In genomic region chr2:231643494-231643888, GRCh38 we compare ENCODE assay signal across 10 cellular contexts. TPM values are rescaled to one million over a fixed set of nuclear protein-coding genes. Genes with fewer than 3 reads are reported as not detected.
DNase-seq lines count a peak whose midpoint lies in the region; ATAC-seq and TF ChIP-seq lines count a peak whose summit lies in the region.
"Had no signal": no experiment of that assay in that cellular context is flagged by ENCODE, and none has a peak within 500 bp of the region (broad histone marks: within the 10 kb centered on the region; RNA-seq: fewer than 3 reads in every experiment).

No MANE protein-coding gene starts in this region.

- H2BK5ac ChIP-seq in IMR-90 (ENCODE audit: low read depth, low read length, poor library complexity, severe bottlenecking): peak overlapping the region; percentile 71

- no peaks in the 10 kb centered on the region for H3K9me2 ChIP-seq in hepatocyte (replicated peaks; ENCODE audit: insufficient read depth)

- no TSS peak for BruUV-seq in IMR-90 (replicated peaks; lab: Mats Ljungman, UMichigan)

- no peaks in the 10 kb centered on the region for H3K9me3 ChIP-seq in IMR-90 (ENCODE audit: control insufficient read depth, insufficient read depth, low read length)
- no peaks in the 10 kb centered on the region for H3K9me3 ChIP-seq in hepatocyte (ENCODE audit: low read depth)

- TF ChIP-seq CTCF in IMR-90 (conservative IDR thresholded peaks at IDR 0.05; ENCODE audit: low read depth, low read length) (no peak), hepatocyte (IDR thresholded peaks at IDR 0.05; ENCODE audit: poor library complexity) (no peak)

- peak overlapping the region; percentile 86 for H2BK120ac ChIP-seq in IMR-90 (ENCODE audit: low read depth, low read length)

- H3K27me3 ChIP-seq in IMR-90 (ENCODE audit: control insufficient read depth, insufficient read depth, low read length): no peaks in the 10 kb centered on the region
- H3K27me3 ChIP-seq in hepatocyte: no peaks in the 10 kb centered on the region

- no peaks in the 10 kb centered on the region for H3K36me3 Mint-ChIP-seq in activated naive CD8-positive, alpha-beta T cell treated with anti-CD3 and anti-CD28 coated beads, Interleukin-2, amount 50 U/mL, for 24 hours (ENCODE audit: low read depth)
- H3K36me3 Mint-ChIP-seq in stimulated activated naive B cell treated with anti-CD40 and anti-IgM and Interleukin-4, amounts not matched to agents 10 μg/mL and 1 μg/mL and 100 μg/mL, for 72 hours: no peaks in the 10 kb centered on the region

- peaks cover 15% of the 10 kb centered on the region; the same call in 1 of the 2 replicates for H3K9me1 ChIP-seq in IMR-90 (ENCODE audit: insufficient read depth, low read length)

- CTCF ChIA-PET in IMR-90 (lab: Yijun Ruan, JAX): interaction anchor here (1.7 kb wide), 1 partner anchor 32 kb away, joined by 5 read pairs; no protein-coding TSS in a partner anchor

- no peaks in the 10 kb centered on the region for H3K36me3 ChIP-seq in IMR-90 (ENCODE audit: control insufficient read depth, insufficient read depth, low read length)
- H3K36me3 ChIP-seq in hepatocyte (replicated peaks; ENCODE audit: insufficient read depth, low read depth): no peaks in the 10 kb centered on the region

- H3K4me3 ChIP-seq in IMR-90 (ENCODE audit: insufficient read depth, low read depth, low read length): no peak overlapping the region
- no peak overlapping the region for H3K4me3 ChIP-seq in hepatocyte

- H3K14ac ChIP-seq in IMR-90 (replicated peaks; ENCODE audit: low read depth, low read length): peak overlapping the region; percentile 96

- H2BK20ac ChIP-seq in IMR-90 (ENCODE audit: low read depth, low read length): peak overlapping the region; percentile 79; the same call in 1 of the 2 replicates

- TF ChIP-seq POLR2A in IMR-90 (IDR thresholded peaks at IDR 0.05; ENCODE audit: low read depth, low read length): no peak

- no peaks in the 10 kb centered on the region for H3K9me3 Mint-ChIP-seq in activated naive CD8-positive, alpha-beta T cell treated with anti-CD3 and anti-CD28 coated beads, Interleukin-2, amount 50 U/mL, for 24 hours
- no peaks in the 10 kb centered on the region for H3K9me3 Mint-ChIP-seq in stimulated activated naive B cell treated with anti-CD40 and anti-IgM and Interleukin-4, amounts not matched to agents 10 μg/mL and 1 μg/mL and 100 μg/mL, for 72 hours

- H3K23ac ChIP-seq in IMR-90 (ENCODE audit: low read depth, low read length): peak overlapping the region; percentile 39; the same call in 1 of the 2 replicates

- DNase-seq in IMR-90 (no peak), hepatocyte (ENCODE audit: low spot score) (no peak), GM03348 (ENCODE audit: low spot score) (no peak), medulla oblongata (ENCODE audit: extremely low spot score) (no peak)
- DNase-seq in activated naive CD8-positive, alpha-beta T cell treated with anti-CD3 and anti-CD28 coated beads, Interleukin-2, amount 50 U/mL, for 24 hours: no peak
- no peak for DNase-seq in stimulated activated naive B cell treated with anti-CD40 and anti-IgM and Interleukin-4, amounts not matched to agents 10 μg/mL and 1 μg/mL and 100 μg/mL, for 72 hours
- DNase-seq: DMS79 had no signal

- H3K27ac Mint-ChIP-seq in activated naive CD8-positive, alpha-beta T cell treated with anti-CD3 and anti-CD28 coated beads, Interleukin-2, amount 50 U/mL, for 24 hours: peak overlapping the region; percentile 95
- peak overlapping the region; percentile 96 for H3K27ac Mint-ChIP-seq in stimulated activated naive B cell treated with anti-CD40 and anti-IgM and Interleukin-4, amounts not matched to agents 10 μg/mL and 1 μg/mL and 100 μg/mL, for 72 hours

- peak overlapping the region; percentile 86 for H2AFZ ChIP-seq in IMR-90 (replicated peaks; ENCODE audit: low read length, poor library complexity)
- no peak overlapping the region for H2AFZ ChIP-seq in hepatocyte

- no CpG with 5 or more reads among the region's 8 CpGs for WGBS in IMR-90 (ENCODE audit: extremely low coverage in 2 of 2, insufficient read length in 1 of 2), 2 experiments
- WGBS in hepatocyte (ENCODE audit: low lambda C conversion rate, missing lambda C conversion rate): 87% methylated on average over 8 of the region's 8 CpGs

- H3K4ac ChIP-seq in IMR-90 (ENCODE audit: low read depth, low read length): peak overlapping the region; percentile 89

- H3K4me3 Mint-ChIP-seq in activated naive CD8-positive, alpha-beta T cell treated with anti-CD3 and anti-CD28 coated beads, Interleukin-2, amount 50 U/mL, for 24 hours: no peak overlapping the region
- H3K4me3 Mint-ChIP-seq in stimulated activated naive B cell treated with anti-CD40 and anti-IgM and Interleukin-4, amounts not matched to agents 10 μg/mL and 1 μg/mL and 100 μg/mL, for 72 hours: peak overlapping the region in 1 of 2 donors; percentile 83

- in situ Hi-C loops in IMR-90 (cut with MboI; ENCODE audit: low sequenced_read_pairs): no loop called here

- H3K79me2 ChIP-seq in hepatocyte: no peaks in the 10 kb centered on the region

- POLR2A ChIA-PET in IMR-90 (lab: Charles Lee; ENCODE audit: unreplicated experiment): no interaction called here

- ATAC-seq in IMR-90 (ENCODE audit: low read depth): no peak
- no peak for ATAC-seq in activated naive CD8-positive, alpha-beta T cell treated with anti-CD3 and anti-CD28 coated beads, Interleukin-2, amount 50 U/mL, for 24 hours
- no peak for ATAC-seq in stimulated activated naive B cell treated with anti-CD40 and anti-IgM and Interleukin-4, amounts not matched to agents 10 μg/mL and 1 μg/mL and 100 μg/mL, for 72 hours (replicated peaks)
- no peak for ATAC-seq in GM18519 (IDR thresholded peaks at IDR 0.05; ENCODE audit: low FRiP score, unreplicated experiment)
- ATAC-seq in GM21786 (IDR thresholded peaks at IDR 0.05; ENCODE audit: unreplicated experiment): no peak

- H3K4me1 Mint-ChIP-seq in activated naive CD8-positive, alpha-beta T cell treated with anti-CD3 and anti-CD28 coated beads, Interleukin-2, amount 50 U/mL, for 24 hours: peaks cover 26% of the 10 kb centered on the region
- H3K4me1 Mint-ChIP-seq in stimulated activated naive B cell treated with anti-CD40 and anti-IgM and Interleukin-4, amounts not matched to agents 10 μg/mL and 1 μg/mL and 100 μg/mL, for 72 hours: peaks cover 20 to 35% of the 10 kb centered on the region in 2 donors

- peak overlapping the region; percentile 83; the same call in 1 of the 2 replicates for H4K91ac ChIP-seq in IMR-90 (ENCODE audit: insufficient read depth, low read depth, low read length)

- TF ChIP-seq RAD21 in IMR-90 (IDR thresholded peaks at IDR 0.05; ENCODE audit: low read length): no peak

- no peaks in the 10 kb centered on the region for H3K79me1 ChIP-seq in IMR-90 (ENCODE audit: low read depth in 1 of 2, low read length in 2 of 2)

- H3K4me1 ChIP-seq in IMR-90 (ENCODE audit: control insufficient read depth, insufficient read depth, low read length): peaks cover 13% of the 10 kb centered on the region
- peaks cover 15% of the 10 kb centered on the region for H3K4me1 ChIP-seq in hepatocyte (ENCODE audit: insufficient read depth)

- no peak overlapping the region for H3K9ac ChIP-seq in IMR-90 (ENCODE audit: low read depth, low read length)

- dilution Hi-C loops in IMR-90 (cut with HindIII; ENCODE audit: low sequenced_read_pairs, unreplicated experiment): no loop called here

- peak overlapping the region; percentile 46; the same call in 1 of the 3 replicates for H2BK15ac ChIP-seq in IMR-90 (ENCODE audit: low read depth, low read length)

- peak overlapping the region; percentile 46 to 90; a peak in 2 of 4 replicates for H4K8ac ChIP-seq in IMR-90 (ENCODE audit: low read depth in 2 of 2, low read length in 2 of 2)

- H4K20me1 ChIP-seq in IMR-90 (ENCODE audit: insufficient read depth, low read length): no peaks in the 10 kb centered on the region
- H4K20me1 ChIP-seq in hepatocyte (ENCODE audit: insufficient read depth, poor library complexity, severe bottlenecking): no peaks in the 10 kb centered on the region

- H3K4me2 ChIP-seq in IMR-90 (ENCODE audit: low read depth, low read length) (no peak overlapping the region), hepatocyte (no peak overlapping the region)

- intact Hi-C loops in IMR-90 (cut with micrococcal nuclease): no loop called here

- H3K27ac ChIP-seq in IMR-90 (ENCODE audit: insufficient read depth, low read length) (no peak overlapping the region), hepatocyte (peak overlapping the region; percentile 90)

- peak overlapping the region; percentile 89; the same call in 1 of the 2 replicates for H2AK5ac ChIP-seq in IMR-90 (ENCODE audit: low read depth, low read length)

- no peak overlapping the region for H4K5ac ChIP-seq in IMR-90 (ENCODE audit: low read depth, low read length)

- peak overlapping the region; percentile 95 for H2AK9ac ChIP-seq in IMR-90 (replicated peaks; ENCODE audit: low read depth, low read length, poor library complexity)

- H3K27me3 Mint-ChIP-seq in activated naive CD8-positive, alpha-beta T cell treated with anti-CD3 and anti-CD28 coated beads, Interleukin-2, amount 50 U/mL, for 24 hours: no peaks in the 10 kb centered on the region
- no peaks in the 10 kb centered on the region for H3K27me3 Mint-ChIP-seq in stimulated activated naive B cell treated with anti-CD40 and anti-IgM and Interleukin-4, amounts not matched to agents 10 μg/mL and 1 μg/mL and 100 μg/mL, for 72 hours

- no peak overlapping the region; the same call in 1 of the 2 replicates for H3K18ac ChIP-seq in IMR-90 (ENCODE audit: low read depth, low read length)

- no peak overlapping the region for H3K56ac ChIP-seq in IMR-90 (ENCODE audit: extremely low read depth, insufficient read depth, low read length)

TF ChIP-seq in IMR-90, 13 proteins besides CTCF, POLR2A, EP300 and RAD21 (continues in another document):
- TF ChIP-seq RFX5 (IDR thresholded peaks at IDR 0.05; ENCODE audit: low read depth, low read length) (no peak), RCOR1 (IDR thresholded peaks at IDR 0.05; ENCODE audit: insufficient replicate concordance, low read length) (no peak), BHLHE40 (IDR thresholded peaks at IDR 0.05; ENCODE audit: low read depth, low read length) (no peak), MXI1 (IDR thresholded peaks at IDR 0.05; ENCODE audit: borderline replicate concordance, low read depth, low read length) (no peak), CEBPB (IDR thresholded peaks at IDR 0.05; ENCODE audit: low read depth, low read length) (no peak)

RNA-seq across cellular contexts. Expression of gene TEX44, which starts 50.8 kb away (rescaled TPM):
- not detected in 2 replicates for total RNA-seq in IMR-90 (2012; rRNA removed)
- polyA plus RNA-seq in IMR-90 (2012; rRNA removed): not detected in 2 replicates
- not detected in 2 replicates for polyA plus RNA-seq in IMR-90 (2012; cell fraction: cytosol; rRNA removed)
- polyA plus RNA-seq in IMR-90 (2012; cell fraction: nucleus; rRNA removed; ENCODE audit: low replicate concordance): not detected in 2 replicates
- not detected in 2 replicates for total RNA-seq in hepatocyte
- not detected in 2 replicates for polyA plus RNA-seq in hepatocyte
- total RNA-seq: lower leg skin had no signal
